Comparison of ENCODE assay signal across 8 cellular contexts in genomic region chr10:89332092-89332633, GRCh38. TPM values are rescaled to one million over a fixed set of nuclear protein-coding genes. Genes with fewer than 3 reads are reported as not detected.
DNase-seq lines count a peak whose midpoint lies in the region; ATAC-seq and TF ChIP-seq lines count a peak whose summit lies in the region.

No MANE protein-coding gene starts in this region.

- H3K27ac Mint-ChIP-seq in CD8-positive, alpha-beta memory T cell: peak overlapping the region; percentile 81 to 99 (median 95)
- H3K27ac Mint-ChIP-seq in activated CD8-positive, alpha-beta T cell treated with anti-CD3 and anti-CD28 coated beads, Interleukin-2, amount 10 ng/mL, durations not matched to agents 7 days and 5 days: peak overlapping the region; percentile 78

- H3K27me3 Mint-ChIP-seq in CD8-positive, alpha-beta memory T cell: peaks cover 15 to 30% of the 10 kb centered on the region in 2 donors
- peaks cover 6% of the 10 kb centered on the region for H3K27me3 Mint-ChIP-seq in activated CD8-positive, alpha-beta T cell treated with anti-CD3 and anti-CD28 coated beads, Interleukin-2, amount 10 ng/mL, durations not matched to agents 7 days and 5 days (ENCODE audit: low read depth)

- ATAC-seq in GM19455 (IDR thresholded peaks at IDR 0.05; ENCODE audit: unreplicated experiment): peak; percentile 43
- peak; percentile 54 for ATAC-seq in activated CD8-positive, alpha-beta T cell treated with anti-CD3 and anti-CD28 coated beads, Interleukin-2, amount 10 ng/mL, durations not matched to agents 7 days and 5 days

- in situ Hi-C loops in HAP-1 (cut with MboI; ENCODE audit: low sequenced_read_pairs): no loop called here

- TF ChIP-seq CTCF in HL-60 (IDR thresholded peaks at IDR 0.05; ENCODE audit: insufficient read depth, low read length): no peak
- TF ChIP-seq CTCF in fibroblast of villous mesenchyme (IDR thresholded peaks at IDR 0.05; ENCODE audit: insufficient read depth, low read depth, low read length): no peak

- POLR2A ChIA-PET in CD8-positive, alpha-beta memory T cell (lab: Charles Lee): interaction anchor here (0.7 to 1.5 kb wide), 4 partner anchors 30 to 1470 kb away, joined by 3 to 8 read pairs (median 4); partner anchors contain the start of genes IFIT2, IFIT5 and LIPA
- POLR2A ChIA-PET in activated CD8-positive, alpha-beta T cell treated with anti-CD3 and anti-CD28 coated beads, Interleukin-2, amount 10 ng/mL, durations not matched to agents 7 days and 5 days (lab: Charles Lee): interaction anchor here (0.6 to 1.8 kb wide), 13 partner anchors 8 to 406 kb away, joined by 3 to 10 read pairs (median 5); partner anchors contain the start of genes FAS, KIF20B and LIPA

- H3K4me3 ChIP-seq in CD8-positive, alpha-beta memory T cell (ENCODE audit: low read length): peak overlapping the region; percentile 47
- H3K4me3 ChIP-seq in HL-60 (replicated peaks; ENCODE audit: insufficient read depth, low read length) (peak overlapping the region; percentile 14), fibroblast of villous mesenchyme (ENCODE audit: low read depth, low read length) (peak overlapping the region; percentile 62), HAP-1 (no peak overlapping the region)

- CTCF ChIA-PET in CD8-positive, alpha-beta memory T cell (lab: Charles Lee): interaction anchor here (0.8 to 1.0 kb wide), 4 partner anchors 30 to 82 kb away, joined by 3 to 4 read pairs (median 3); partner anchors contain the start of genes IFIT1, IFIT2 and IFIT5
- CTCF ChIA-PET in activated CD8-positive, alpha-beta T cell treated with anti-CD3 and anti-CD28 coated beads, Interleukin-2, amount 10 ng/mL, durations not matched to agents 7 days and 5 days (lab: Charles Lee): interaction anchor here (0.8 to 2.2 kb wide), 5 partner anchors 32 to 80 kb away, joined by 3 to 9 read pairs (median 3); partner anchors contain the start of gene IFIT1

- H3K27me3 ChIP-seq in CD8-positive, alpha-beta memory T cell (ENCODE audit: insufficient read depth, low read length, poor library complexity, severe bottlenecking): no peaks in the 10 kb centered on the region
- H3K27me3 ChIP-seq in HL-60 (ENCODE audit: insufficient read depth, poor library complexity, severe bottlenecking): no peaks in the 10 kb centered on the region
- no peaks in the 10 kb centered on the region for H3K27me3 ChIP-seq in HAP-1 (ENCODE audit: low read depth)

- peaks cover 0 to 2% (median 0%) of the 10 kb centered on the region in 3 donors for H3K36me3 Mint-ChIP-seq in CD8-positive, alpha-beta memory T cell
- peaks cover 60% of the 10 kb centered on the region for H3K36me3 Mint-ChIP-seq in activated CD8-positive, alpha-beta T cell treated with anti-CD3 and anti-CD28 coated beads, Interleukin-2, amount 10 ng/mL, durations not matched to agents 7 days and 5 days (ENCODE audit: low read depth)

- H3K36me3 ChIP-seq in CD8-positive, alpha-beta memory T cell (ENCODE audit: insufficient read depth, low read length): no peaks in the 10 kb centered on the region
- H3K36me3 ChIP-seq in HAP-1 (replicated peaks): no peaks in the 10 kb centered on the region

- H3K4me1 ChIP-seq in CD8-positive, alpha-beta memory T cell (ENCODE audit: insufficient read depth, low read length): peaks cover 55% of the 10 kb centered on the region
- peaks cover 31% of the 10 kb centered on the region for H3K4me1 ChIP-seq in HAP-1

- DNase-seq in CD8-positive, alpha-beta memory T cell: peak in 3 of 5 donors; percentile 54 to 60 (median 60)
- DNase-seq in HL-60 (ENCODE audit: low read depth in 1 of 2, low spot score in 1 of 2) (no peak), fibroblast of villous mesenchyme (ENCODE audit: low read depth) (peak; percentile 97), pons (ENCODE audit: low spot score) (peak; percentile 87), 8988T (no peak), HAP-1 (ENCODE audit: low spot score in 2 of 2) (no peak)
- peak; percentile 52 for DNase-seq in activated CD8-positive, alpha-beta T cell treated with anti-CD3 and anti-CD28 coated beads, Interleukin-2, amount 10 ng/mL, durations not matched to agents 7 days and 5 days

- peaks cover 51 to 77% (median 62%) of the 10 kb centered on the region in 3 donors for H3K4me1 Mint-ChIP-seq in CD8-positive, alpha-beta memory T cell
- peaks cover 87% of the 10 kb centered on the region for H3K4me1 Mint-ChIP-seq in activated CD8-positive, alpha-beta T cell treated with anti-CD3 and anti-CD28 coated beads, Interleukin-2, amount 10 ng/mL, durations not matched to agents 7 days and 5 days (ENCODE audit: low read depth)

- no peaks in the 10 kb centered on the region for H3K9me3 Mint-ChIP-seq in CD8-positive, alpha-beta memory T cell
- H3K9me3 Mint-ChIP-seq in activated CD8-positive, alpha-beta T cell treated with anti-CD3 and anti-CD28 coated beads, Interleukin-2, amount 10 ng/mL, durations not matched to agents 7 days and 5 days (ENCODE audit: insufficient read depth): no peaks in the 10 kb centered on the region

- peak overlapping the region; percentile 71 to 88 (median 82) for H3K4me3 Mint-ChIP-seq in CD8-positive, alpha-beta memory T cell
- peak overlapping the region; percentile 93 for H3K4me3 Mint-ChIP-seq in activated CD8-positive, alpha-beta T cell treated with anti-CD3 and anti-CD28 coated beads, Interleukin-2, amount 10 ng/mL, durations not matched to agents 7 days and 5 days

- peak overlapping the region; percentile 32 for H3K27ac ChIP-seq in CD8-positive, alpha-beta memory T cell (ENCODE audit: low read depth, low read length)
- no peak overlapping the region for H3K27ac ChIP-seq in HL-60 (replicated peaks)

- no peaks in the 10 kb centered on the region for H3K9me3 ChIP-seq in CD8-positive, alpha-beta memory T cell (ENCODE audit: low read length)
- H3K9me3 ChIP-seq in HAP-1: no peaks in the 10 kb centered on the region

RNA-seq across cellular contexts. Expression of gene IFIT3, which starts 4.4 kb away (rescaled TPM):
- under 1 TPM; 0.35 to 0.63 TPM for total RNA-seq in CD8-positive, alpha-beta memory T cell
- 3.7 TPM for polyA plus RNA-seq in CD8-positive, alpha-beta memory T cell
- 10 to 100 TPM; 42.8 to 43.7 TPM for total RNA-seq in activated CD8-positive, alpha-beta T cell treated with anti-CD3 and anti-CD28 coated beads, Interleukin-2, amount 10 ng/mL, durations not matched to agents 7 days and 5 days
- 61.8 and 90.2 TPM in 2 replicates for total RNA-seq in fibroblast of villous mesenchyme

RNA-seq across cellular contexts. Expression of gene IFIT2, which starts 30.3 kb away (rescaled TPM):
- total RNA-seq in CD8-positive, alpha-beta memory T cell: 1 to 10 TPM; 1.3 to 1.5 TPM
- polyA plus RNA-seq in CD8-positive, alpha-beta memory T cell: 7.1 TPM
- total RNA-seq in activated CD8-positive, alpha-beta T cell treated with anti-CD3 and anti-CD28 coated beads, Interleukin-2, amount 10 ng/mL, durations not matched to agents 7 days and 5 days: 1 to 10 TPM; 7.3 TPM
- 10.3 and 22.9 TPM in 2 replicates for total RNA-seq in fibroblast of villous mesenchyme

RNA-seq across cellular contexts. Expression of gene IFIT1B, which starts 45.7 kb away (rescaled TPM):
- not detected for total RNA-seq in CD8-positive, alpha-beta memory T cell
- 0.14 TPM for polyA plus RNA-seq in CD8-positive, alpha-beta memory T cell
- not detected for total RNA-seq in activated CD8-positive, alpha-beta T cell treated with anti-CD3 and anti-CD28 coated beads, Interleukin-2, amount 10 ng/mL, durations not matched to agents 7 days and 5 days
- under 0.01 TPM in 1 of 2 replicates, not detected in the other for total RNA-seq in fibroblast of villous mesenchyme

Comparison
In these comparisons a context has a peak if more than half of its experiments do, and no peak if none do; other contexts are left out.
1. DNase-seq: peak in CD8-positive, alpha-beta memory T cell (3 of 5), activated CD8-positive, alpha-beta T cell treated with anti-CD3 and anti-CD28 coated beads, Interleukin-2, amount 10 ng/mL, durations not matched to agents 7 days and 5 days (single experiment), fibroblast of villous mesenchyme (single experiment) and pons (single experiment); none in HL-60 (0 of 2), 8988T (single experiment) and HAP-1 (0 of 2).
2. RNA of gene IFIT3, which starts 4.4 kb away (total RNA-seq): 61.8 to 90.2 TPM in fibroblast of villous mesenchyme and 42.8 to 43.7 TPM in activated CD8-positive, alpha-beta T cell treated with anti-CD3 and anti-CD28 coated beads, Interleukin-2, amount 10 ng/mL, durations not matched to agents 7 days and 5 days; 0.35 to 0.63 TPM in CD8-positive, alpha-beta memory T cell; every median in the first group is over 10 times any median in the second.